12 cellular contexts compared by ENCODE assay signal in the genomic region with DNA sequence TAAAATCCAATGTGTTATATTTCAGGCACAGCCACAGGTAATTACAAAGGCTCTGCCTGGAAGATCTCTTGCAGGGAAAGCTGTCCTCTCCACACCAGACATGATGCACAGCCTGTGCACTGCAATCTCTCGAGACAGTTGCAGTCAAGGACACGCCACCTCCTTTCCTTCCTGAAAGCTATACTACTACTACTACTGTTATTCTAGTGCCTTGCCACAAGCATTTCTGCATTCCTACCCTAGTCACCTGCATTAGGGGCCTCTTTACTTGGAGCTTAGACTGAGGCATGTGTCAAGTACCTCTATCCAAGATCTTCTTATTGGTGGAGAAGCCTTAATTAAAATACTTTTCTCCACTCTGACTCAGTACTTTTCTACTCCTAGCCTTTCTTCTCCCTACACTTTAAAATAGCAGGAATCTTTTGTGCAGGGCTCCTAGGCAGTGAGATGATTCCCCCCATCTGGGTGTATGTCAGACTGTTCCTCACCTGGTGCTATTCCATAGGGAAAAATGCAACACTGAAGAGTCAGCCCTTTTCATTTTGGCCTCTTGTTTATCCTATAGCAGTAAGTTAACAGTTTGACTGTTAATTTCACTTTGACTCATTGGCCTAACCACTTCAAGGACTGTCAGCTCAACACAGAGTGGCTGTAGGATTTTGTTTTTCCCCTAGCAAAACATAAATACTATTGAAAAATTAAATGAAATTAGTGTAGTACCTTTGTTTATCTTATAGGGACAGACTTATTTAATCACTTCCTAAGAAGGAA.
DNase-seq lines count a peak whose midpoint lies in the region; ATAC-seq and FAIRE-seq lines count a peak whose summit lies in the region.
"Had no signal": no experiment of that assay in that cellular context is flagged by ENCODE, and none has a peak within 500 bp of the region (broad histone marks: within the 10 kb centered on the region; RNA-seq: fewer than 3 reads in every experiment).

No MANE protein-coding gene starts in this region.

- CTCF ChIA-PET in activated CD8-positive, alpha-beta T cell treated with anti-CD3 and anti-CD28 coated beads, Interleukin-2, amount 10 ng/mL, durations not matched to agents 7 days and 5 days (lab: Charles Lee): interaction anchor here (0.7 to 3.0 kb wide), 11 partner anchors 13 to 423 kb away, joined by 3 to 22 read pairs (median 4); partner anchors contain the start of gene CEP70

- no peaks in the 10 kb centered on the region for H3K27me3 Mint-ChIP-seq in activated CD8-positive, alpha-beta T cell treated with anti-CD3 and anti-CD28 coated beads, Interleukin-2, amount 10 ng/mL, durations not matched to agents 7 days and 5 days (ENCODE audit: low read depth)

- H3K4me3 Mint-ChIP-seq in activated CD8-positive, alpha-beta T cell treated with anti-CD3 and anti-CD28 coated beads, Interleukin-2, amount 10 ng/mL, durations not matched to agents 7 days and 5 days: no peak overlapping the region

- no peaks in the 10 kb centered on the region for H3K9me3 Mint-ChIP-seq in activated CD8-positive, alpha-beta T cell treated with anti-CD3 and anti-CD28 coated beads, Interleukin-2, amount 10 ng/mL, durations not matched to agents 7 days and 5 days (ENCODE audit: insufficient read depth)

- peak; percentile 14 for DNase-seq in GM19240 (ENCODE audit: insufficient read length, low spot score)
- DNase-seq in activated CD8-positive, alpha-beta T cell treated with anti-CD3 and anti-CD28 coated beads, Interleukin-2, amount 10 ng/mL, durations not matched to agents 7 days and 5 days: no peak
- DNase-seq in NCI-H1694 treated with DMSO at 0.1 percent for 48 hours (lab: John Stamatoyannopoulos, UW): no peak
- no peak for DNase-seq in HTR-8/SVneo (ENCODE audit: insufficient read length, low spot score)
- DNase-seq in A172 (ENCODE audit: low spot score): no peak
- DNase-seq: COR-L47, NCI-H510A treated with DMSO at 0.1 percent for 48 hours, transverse colon had no signal

- peaks cover 24% of the 10 kb centered on the region for H3K4me1 Mint-ChIP-seq in activated CD8-positive, alpha-beta T cell treated with anti-CD3 and anti-CD28 coated beads, Interleukin-2, amount 10 ng/mL, durations not matched to agents 7 days and 5 days (ENCODE audit: low read depth)

- POLR2A ChIA-PET in activated CD8-positive, alpha-beta T cell treated with anti-CD3 and anti-CD28 coated beads, Interleukin-2, amount 10 ng/mL, durations not matched to agents 7 days and 5 days (lab: Charles Lee): interaction anchor here (1.5 kb wide), 1 partner anchor 81 kb away, joined by 8 read pairs; the partner anchor contains the start of gene CEP70

- ATAC-seq in GM18508 (IDR thresholded peaks at IDR 0.05; ENCODE audit: insufficient read depth, unreplicated experiment): peak; percentile 55
- ATAC-seq in HG02870 (IDR thresholded peaks at IDR 0.05; ENCODE audit: unreplicated experiment): peak; percentile 94
- ATAC-seq in activated CD8-positive, alpha-beta T cell treated with anti-CD3 and anti-CD28 coated beads, Interleukin-2, amount 10 ng/mL, durations not matched to agents 7 days and 5 days: peak; percentile 84
- no peak for ATAC-seq in GM18498 (IDR thresholded peaks at IDR 0.05; ENCODE audit: unreplicated experiment)

- peaks cover 20% of the 10 kb centered on the region for H3K36me3 Mint-ChIP-seq in activated CD8-positive, alpha-beta T cell treated with anti-CD3 and anti-CD28 coated beads, Interleukin-2, amount 10 ng/mL, durations not matched to agents 7 days and 5 days (ENCODE audit: low read depth)

- H3K27ac Mint-ChIP-seq in activated CD8-positive, alpha-beta T cell treated with anti-CD3 and anti-CD28 coated beads, Interleukin-2, amount 10 ng/mL, durations not matched to agents 7 days and 5 days: peak overlapping the region; percentile 17

- FAIRE-seq in HTR-8/SVneo (lab: Jason Lieb, UNC): no peak
- FAIRE-seq: bronchial epithelial cell had no signal
